ENCODE assay signal across 1 cellular context in the genomic region with DNA sequence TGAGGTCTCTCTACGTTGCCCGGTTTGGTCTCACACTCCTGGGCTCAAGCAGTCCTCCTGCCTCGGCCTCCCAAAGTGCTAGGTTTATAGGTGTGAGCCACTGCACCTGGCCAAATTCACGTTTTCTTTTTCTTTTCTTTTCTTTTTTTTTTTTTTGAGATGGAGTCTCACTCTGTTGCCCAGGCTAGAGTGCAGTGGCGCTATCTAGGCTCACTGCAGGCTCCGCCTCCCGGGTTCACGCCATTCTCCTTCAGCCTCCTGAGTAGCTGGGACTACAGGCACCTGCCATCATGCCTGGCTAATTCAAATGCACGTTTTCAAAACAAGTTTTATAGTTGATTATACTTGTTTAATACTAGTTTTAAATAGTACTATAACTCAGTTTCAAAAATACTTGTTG.
TF ChIP-seq lines count a peak whose summit lies in the region.

No MANE protein-coding gene starts in this region.

TF ChIP-seq in K562, 482 proteins besides CTCF, POLR2A, EP300 and RAD21:
- TF ChIP-seq, protein P1, sequence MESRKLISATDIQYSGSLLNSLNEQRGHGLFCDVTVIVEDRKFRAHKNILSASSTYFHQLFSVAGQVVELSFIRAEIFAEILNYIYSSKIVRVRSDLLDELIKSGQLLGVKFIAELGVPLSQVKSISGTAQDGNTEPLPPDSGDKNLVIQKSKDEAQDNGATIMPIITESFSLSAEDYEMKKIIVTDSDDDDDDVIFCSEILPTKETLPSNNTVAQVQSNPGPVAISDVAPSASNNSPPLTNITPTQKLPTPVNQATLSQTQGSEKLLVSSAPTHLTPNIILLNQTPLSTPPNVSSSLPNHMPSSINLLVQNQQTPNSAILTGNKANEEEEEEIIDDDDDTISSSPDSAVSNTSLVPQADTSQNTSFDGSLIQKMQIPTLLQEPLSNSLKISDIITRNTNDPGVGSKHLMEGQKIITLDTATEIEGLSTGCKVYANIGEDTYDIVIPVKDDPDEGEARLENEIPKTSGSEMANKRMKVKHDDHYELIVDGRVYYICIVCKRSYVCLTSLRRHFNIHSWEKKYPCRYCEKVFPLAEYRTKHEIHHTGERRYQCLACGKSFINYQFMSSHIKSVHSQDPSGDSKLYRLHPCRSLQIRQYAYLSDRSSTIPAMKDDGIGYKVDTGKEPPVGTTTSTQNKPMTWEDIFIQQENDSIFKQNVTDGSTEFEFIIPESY (CRISPR knock-in tag; IDR thresholded peaks at IDR 0.05) = peak; percentile 88
